Comparison of ENCODE assay signal across 19 cellular contexts in the genomic region with DNA sequence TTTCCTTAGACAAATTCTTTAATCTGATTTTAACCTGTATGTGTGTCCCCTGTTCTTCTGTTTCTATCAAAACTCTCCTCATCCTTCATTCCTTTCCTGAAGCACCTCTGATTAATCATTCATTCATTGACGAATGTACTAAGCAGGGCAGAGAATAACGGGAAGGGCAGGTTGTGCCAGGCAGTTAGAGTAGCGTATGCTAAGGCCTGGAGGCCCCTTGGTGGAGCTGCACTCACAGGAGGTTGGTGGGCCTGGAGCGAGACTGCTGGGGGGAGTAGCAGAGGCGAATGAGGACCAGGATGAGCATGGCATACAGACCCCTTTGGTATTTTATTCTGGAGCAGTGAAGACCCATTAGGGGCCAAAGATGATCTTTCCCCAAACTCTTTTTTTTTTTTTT. TPM values are rescaled to one million over a fixed set of nuclear protein-coding genes. Genes with fewer than 3 reads are reported as not detected.
DNase-seq lines count a peak whose midpoint lies in the region; ATAC-seq and TF ChIP-seq lines count a peak whose summit lies in the region.
"Had no signal": no experiment of that assay in that cellular context is flagged by ENCODE, and none has a peak within 500 bp of the region (broad histone marks: within the 10 kb centered on the region; RNA-seq: fewer than 3 reads in every experiment).

No MANE protein-coding gene starts in this region.

- no peaks in the 10 kb centered on the region for H3K36me3 ChIP-seq in left ventricle myocardium inferior

- H3K4me3 Mint-ChIP-seq in osteocyte (ENCODE audit: unreplicated experiment), result no peak overlapping the region
- H3K4me3 Mint-ChIP-seq: activated naive CD8-positive, alpha-beta T cell treated with anti-CD3 and anti-CD28 coated beads, Interleukin-2, amount 50 U/mL, for 24 hours had no signal

- H3K27me3 Mint-ChIP-seq in osteocyte (ENCODE audit: unreplicated experiment), result no peaks in the 10 kb centered on the region
- H3K27me3 Mint-ChIP-seq: activated naive CD8-positive, alpha-beta T cell treated with anti-CD3 and anti-CD28 coated beads, Interleukin-2, amount 50 U/mL, for 24 hours; CD4-positive, CD25-positive, alpha-beta regulatory T cell had no signal

- peaks cover 36% of the 10 kb centered on the region for H3K4me1 Mint-ChIP-seq in osteocyte (ENCODE audit: unreplicated experiment)

- H3K27me3 ChIP-seq in left ventricle myocardium inferior (ENCODE audit: low read depth), result no peaks in the 10 kb centered on the region

- H3K27ac ChIP-seq in left ventricle myocardium inferior (replicated peaks), result peak overlapping the region; percentile 74
- H3K27ac ChIP-seq: psoas muscle had no signal

- peaks cover 83% of the 10 kb centered on the region for H3K4me1 ChIP-seq in left ventricle myocardium inferior

- ATAC-seq in Right ventricle myocardium inferior (no peak), GM19023 (IDR thresholded peaks at IDR 0.05; ENCODE audit: unreplicated experiment) (no peak)
- ATAC-seq: activated naive CD8-positive, alpha-beta T cell treated with anti-CD3 and anti-CD28 coated beads, Interleukin-2, amount 50 U/mL, for 24 hours; mucosa of descending colon; psoas muscle had no signal

- H3K9me3 ChIP-seq in left ventricle myocardium inferior (replicated peaks), result no peaks in the 10 kb centered on the region
- H3K9me3 ChIP-seq: mucosa of descending colon, psoas muscle had no signal

- DNase-seq in left ventricle myocardium inferior (no peak), Right ventricle myocardium inferior (ENCODE audit: missing footprints) (no peak), islet precursor cell (peak; percentile 51), osteocyte (ENCODE audit: extremely low spot score, unreplicated experiment) (no peak), NOMO-1 treated with DMSO at 0.1 percent for 48 hours (lab: John Stamatoyannopoulos, UW; ENCODE audit: unreplicated experiment) (no peak), GDM1 (lab: John Stamatoyannopoulos, UW) (no peak), NCI-H146 (lab: John Stamatoyannopoulos, UW) (no peak)
- DNase-seq: activated naive CD8-positive, alpha-beta T cell treated with anti-CD3 and anti-CD28 coated beads, Interleukin-2, amount 50 U/mL, for 24 hours; caudate nucleus; CD4-positive, CD25-positive, alpha-beta regulatory T cell; foreskin melanocyte; Kasumi-1; mucosa of descending colon; NK-92 treated with Interleukin-12 subunit alpha and Interleukin-12 subunit beta, amount 100 ng/mL, for 24 hours; psoas muscle; SHP77 treated with DMSO at 0.1 percent for 48 hours had no signal

- no peaks in the 10 kb centered on the region for H3K36me3 Mint-ChIP-seq in osteocyte (ENCODE audit: unreplicated experiment)

- no peak overlapping the region for H3K4me3 ChIP-seq in left ventricle myocardium inferior
- H3K4me3 ChIP-seq: mucosa of descending colon, psoas muscle had no signal

- TF ChIP-seq CTCF in left ventricle myocardium inferior (IDR thresholded peaks at IDR 0.05; ENCODE audit: borderline replicate concordance) (no peak), osteocyte (IDR thresholded peaks at IDR 0.05) (no peak)

- intact Hi-C loops in left ventricle myocardium inferior (cut with micrococcal nuclease), result no loop called here
- intact Hi-C loops in Right ventricle myocardium inferior (cut with DNase I), result no loop called here

- peak overlapping the region; percentile 20 for H3K27ac Mint-ChIP-seq in osteocyte (ENCODE audit: unreplicated experiment)
- H3K27ac Mint-ChIP-seq: activated naive CD8-positive, alpha-beta T cell treated with anti-CD3 and anti-CD28 coated beads, Interleukin-2, amount 50 U/mL, for 24 hours; CD4-positive, CD25-positive, alpha-beta regulatory T cell had no signal

- H3K9me3 Mint-ChIP-seq in osteocyte (ENCODE audit: unreplicated experiment), result no peaks in the 10 kb centered on the region
- H3K9me3 Mint-ChIP-seq: activated naive CD8-positive, alpha-beta T cell treated with anti-CD3 and anti-CD28 coated beads, Interleukin-2, amount 50 U/mL, for 24 hours; CD4-positive, CD25-positive, alpha-beta regulatory T cell had no signal

RNA-seq across cellular contexts. Expression of a gene that starts 22.5 kb away (rescaled TPM):
- total RNA-seq in left ventricle myocardium inferior, result 0.58 TPM
- total RNA-seq in Right ventricle myocardium inferior, result 0.38 TPM
- total RNA-seq in osteocyte, result not detected in 2 replicates
- total RNA-seq: A673, Daoy had no signal
